8 cellular contexts compared by ENCODE assay signal in genomic region chr6:134240664-134241431, GRCh38.
DNase-seq lines count a peak whose midpoint lies in the region; TF ChIP-seq lines count a peak whose summit lies in the region.

No MANE protein-coding gene starts in this region.

- H3K27me3 ChIP-seq in right atrium auricular region = no peaks in the 10 kb centered on the region
- H3K27me3 ChIP-seq in MM.1S (replicated peaks; ENCODE audit: insufficient read depth, low read length) = no peaks in the 10 kb centered on the region

- H3K27ac ChIP-seq in right atrium auricular region (no peak overlapping the region), MM.1S (ENCODE audit: low read length) (no peak overlapping the region)

- H3K36me3 ChIP-seq in right atrium auricular region = no peaks in the 10 kb centered on the region
- H3K36me3 ChIP-seq in MM.1S (replicated peaks; ENCODE audit: insufficient read depth, low read length) = no peaks in the 10 kb centered on the region

- no peaks in the 10 kb centered on the region for H3K9me2 ChIP-seq in MM.1S (replicated peaks; ENCODE audit: insufficient read depth, low read length)

- DNase-seq in NB4 (ENCODE audit: low read depth) = peak; percentile 65
- DNase-seq in activated T-cell treated with anti-CD3 and anti-CD28 coated beads for 1 hour (ENCODE audit: low read depth) = peak; percentile 66
- DNase-seq in right atrium auricular region (ENCODE audit: low spot score) = peak; percentile 77
- peak; percentile 44 to 70 for DNase-seq in stimulated activated CD8-positive, alpha-beta memory T cell treated with anti-CD3 and anti-CD28 coated beads, Interleukin-4, amount 100 ng/mL, for 1 hour (ENCODE audit: low read depth in 2 of 2, low spot score in 1 of 2)
- DNase-seq in hippocampal formation (lab: John Stamatoyannopoulos, UW) = no peak
- DNase-seq in MM.1S = no peak
- no peak for DNase-seq in NCI-H2081 (lab: John Stamatoyannopoulos, UW)
- DNase-seq in NCI-H2171 (lab: John Stamatoyannopoulos, UW) = no peak

- no peak overlapping the region for H2AFZ ChIP-seq in MM.1S (ENCODE audit: low read length)

- no peak overlapping the region for H3K9ac ChIP-seq in MM.1S (ENCODE audit: low read length)

- TF ChIP-seq CTCF in NB4 (IDR thresholded peaks at IDR 0.05; ENCODE audit: low read depth, low read length) (no peak), right atrium auricular region (IDR thresholded peaks at IDR 0.05) (no peak), MM.1S (IDR thresholded peaks at IDR 0.05; ENCODE audit: low read length) (no peak)

- H3F3A ChIP-seq in MM.1S (ENCODE audit: insufficient read depth, low read length) = peaks cover 2% of the 10 kb centered on the region

- H3K9me3 ChIP-seq in right atrium auricular region = no peaks in the 10 kb centered on the region
- no peaks in the 10 kb centered on the region for H3K9me3 ChIP-seq in MM.1S (replicated peaks; ENCODE audit: insufficient read depth, low read length)

- TF ChIP-seq POLR2A in NB4 (IDR thresholded peaks at IDR 0.05; ENCODE audit: extremely low read depth, insufficient read length) = no peak

- H4K20me1 ChIP-seq in MM.1S (ENCODE audit: insufficient read depth, low read length) = no peaks in the 10 kb centered on the region

- H3K79me2 ChIP-seq in MM.1S (ENCODE audit: low read length) = no peaks in the 10 kb centered on the region

- H3K4me1 ChIP-seq in right atrium auricular region = peaks cover 0 to 4% of the 10 kb centered on the region in 2 donors
- peaks cover 17% of the 10 kb centered on the region for H3K4me1 ChIP-seq in MM.1S (ENCODE audit: low read length)

- no peak overlapping the region for H3K4me2 ChIP-seq in MM.1S (ENCODE audit: low read depth, low read length)

- no peak overlapping the region for H3K4me3 ChIP-seq in NB4 (ENCODE audit: low read depth, low read length)
- H3K4me3 ChIP-seq in right atrium auricular region = no peak overlapping the region
- H3K4me3 ChIP-seq in MM.1S (ENCODE audit: low read length) = no peak overlapping the region

Comparison
In these comparisons a context has a peak if more than half of its experiments do, and no peak if none do; other contexts are left out.
1. DNase-seq: peak in NB4 (single experiment), activated T-cell treated with anti-CD3 and anti-CD28 coated beads for 1 hour (single experiment), right atrium auricular region (single experiment) and stimulated activated CD8-positive, alpha-beta memory T cell treated with anti-CD3 and anti-CD28 coated beads, Interleukin-4, amount 100 ng/mL, for 1 hour (2 of 2); none in hippocampal formation (0 of 2), MM.1S (single experiment), NCI-H2081 (0 of 2) and NCI-H2171 (single experiment).